In the genomic region with DNA sequence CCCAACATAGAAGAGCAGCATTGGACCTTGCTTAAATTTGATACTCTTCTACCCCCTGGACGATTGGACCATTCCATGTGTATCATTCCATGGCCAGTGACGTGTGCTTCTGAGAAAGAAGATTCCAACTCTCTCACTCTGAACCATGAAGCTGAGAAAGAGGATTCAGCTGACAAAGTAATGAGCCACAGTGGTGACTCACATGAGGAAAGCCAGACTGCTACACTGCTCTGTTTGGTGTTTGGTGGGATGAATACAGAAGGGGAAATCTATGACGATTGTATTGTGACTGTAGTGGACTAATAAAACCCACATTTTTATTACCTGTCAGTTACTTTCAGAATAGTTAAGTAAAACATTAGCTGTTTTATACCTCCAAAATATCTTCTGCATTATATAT, we compare ENCODE assay signal across 10 cellular contexts. TPM values are rescaled to one million over a fixed set of nuclear protein-coding genes. Genes with fewer than 3 reads are reported as not detected.
DNase-seq lines count a peak whose midpoint lies in the region; ATAC-seq and TF ChIP-seq lines count a peak whose summit lies in the region.
"Had no signal": no experiment of that assay in that cellular context is flagged by ENCODE, and none has a peak within 500 bp of the region (broad histone marks: within the 10 kb centered on the region; RNA-seq: fewer than 3 reads in every experiment).

No MANE protein-coding gene starts in this region.

- 72 to 74% methylated on average over 3 of the region's 3 CpGs for WGBS in lung, 2 donors

- H3K9me3 Mint-ChIP-seq in HFFc6 = no peaks in the 10 kb centered on the region
- H3K9me3 Mint-ChIP-seq: activated CD8-positive, alpha-beta T cell treated with anti-CD3 and anti-CD28 coated beads for 36 hours had no signal

- no peak for TF ChIP-seq CTCF in HFFc6 (IDR thresholded peaks at IDR 0.05)
- no peak for TF ChIP-seq CTCF in lung (IDR thresholded peaks at IDR 0.05; ENCODE audit: control extremely low read depth, extremely low read depth)
- no peak for TF ChIP-seq CTCF in GM13976 (IDR thresholded peaks at IDR 0.05; ENCODE audit: borderline replicate concordance, control extremely low read depth, extremely low read depth, insufficient read depth, missing control alignments)

- peaks cover 46% of the 10 kb centered on the region for H3K36me3 Mint-ChIP-seq in HFFc6 (ENCODE audit: low read depth)

- no peak overlapping the region for H3K27ac ChIP-seq in lung (ENCODE audit: low read depth in 1 of 2, low read length in 1 of 2)
- H3K27ac ChIP-seq in substantia nigra (ENCODE audit: low read depth, low read length, poor library complexity, severe bottlenecking) = no peak overlapping the region

- no peaks in the 10 kb centered on the region for H3K9me3 ChIP-seq in lung (ENCODE audit: control insufficient read depth in 2 of 2, insufficient read depth in 1 of 2, low read length in 1 of 2)

- H3K4me1 ChIP-seq in lung (ENCODE audit: control insufficient read depth in 2 of 2, insufficient read depth in 2 of 2, low read length in 2 of 2) = peaks cover 11 to 12% of the 10 kb centered on the region in 2 donors

- in situ Hi-C loops in ACHN (cut with HindIII; ENCODE audit: low pct_ligation_motif_present, low pct_unique_long_range_greater_than_20kb, low sequenced_read_pairs) (no loop called here), GM13976 (cut with MboI; ENCODE audit: low sequenced_read_pairs, unreplicated experiment) (no loop called here)

- peak overlapping the region; percentile 28; the same call in 1 of the 2 replicates for H3K4me3 Mint-ChIP-seq in HFFc6
- H3K4me3 Mint-ChIP-seq: activated CD8-positive, alpha-beta T cell treated with anti-CD3 and anti-CD28 coated beads for 36 hours had no signal

- H3K27me3 Mint-ChIP-seq in HFFc6 (ENCODE audit: insufficient read depth) = peaks cover 4% of the 10 kb centered on the region; the same call in 1 of the 2 replicates
- H3K27me3 Mint-ChIP-seq: activated CD8-positive, alpha-beta T cell treated with anti-CD3 and anti-CD28 coated beads for 36 hours had no signal

- peaks cover 26 to 31% of the 10 kb centered on the region in 2 donors for H3K36me3 ChIP-seq in lung (ENCODE audit: control insufficient read depth in 2 of 2, insufficient read depth in 2 of 2, low read length in 2 of 2)

- no peak overlapping the region for H3K4me3 ChIP-seq in lung

- no peaks in the 10 kb centered on the region for H3K27me3 ChIP-seq in lung (ENCODE audit: control insufficient read depth, insufficient read depth)

- H3K27ac Mint-ChIP-seq in HFFc6 = peak overlapping the region; percentile 91

- DNase-seq in ACHN (peak; percentile 93), HFFc6 (peak; percentile 99), astrocyte of the hippocampus (ENCODE audit: low read depth, low spot score) (peak; percentile 94), lung (ENCODE audit: low spot score) (no peak), GM13976 (ENCODE audit: low spot score) (no peak), substantia nigra (lab: John Stamatoyannopoulos, UW) (no peak), DMS 273 (lab: John Stamatoyannopoulos, UW; ENCODE audit: unreplicated experiment) (no peak)
- DNase-seq: activated CD8-positive, alpha-beta T cell treated with anti-CD3 and anti-CD28 coated beads for 36 hours; NCI-H446 treated with DMSO at 0.1 percent for 48 hours had no signal

- peaks cover 51% of the 10 kb centered on the region for H3K4me1 Mint-ChIP-seq in HFFc6 (ENCODE audit: low read depth)

- ATAC-seq in lung (ENCODE audit: insufficient read depth, low FRiP score) = peak; percentile 43
- no peak for ATAC-seq in GM19452 (IDR thresholded peaks at IDR 0.05; ENCODE audit: unreplicated experiment)
- ATAC-seq: activated CD8-positive, alpha-beta T cell treated with anti-CD3 and anti-CD28 coated beads for 36 hours had no signal

RNA-seq across cellular contexts. Expression of a gene that starts 7.5 kb away (rescaled TPM):
- total RNA-seq in HFFc6 (2021; fragmentation: NEBNext Ultra II Directional; extraction: Animal tissue kit (Norgen Biotek cat#: 25700)) = 100 to 1,000 TPM; 495 to 626 (median 613) TPM
- 100 to 1,000 TPM; 144 to 382 TPM for total RNA-seq in lung
- 100 to 1,000 TPM; 122 to 431 TPM for polyA plus RNA-seq in lung

RNA-seq across cellular contexts. Expression of a gene that starts 27.9 kb away (rescaled TPM):
- total RNA-seq in HFFc6 (2021; fragmentation: NEBNext Ultra II Directional; extraction: Animal tissue kit (Norgen Biotek cat#: 25700)) = 10 to 100 TPM; 27.7 to 37.7 (median 34.5) TPM
- 100 to 1,000 TPM in 1 of 2 donors, 10 to 100 TPM in 1; 57.8 to 138 TPM for total RNA-seq in lung
- polyA plus RNA-seq in lung = 10 to 100 TPM; 10.6 to 12.6 TPM

RNA-seq across cellular contexts. Expression of a gene that starts 33.3 kb away (rescaled TPM):
- 10 to 100 TPM; 29.6 to 39.2 (median 32.7) TPM for total RNA-seq in HFFc6 (2021; fragmentation: NEBNext Ultra II Directional; extraction: Animal tissue kit (Norgen Biotek cat#: 25700))
- 10 to 100 TPM; 10.4 to 17.8 TPM for total RNA-seq in lung
- polyA plus RNA-seq in lung = 10 to 100 TPM; 17.7 to 31.0 TPM

RNA-seq across cellular contexts. Expression of a gene that starts 44.1 kb away (rescaled TPM):
- 10 to 100 TPM; 35.2 to 47.1 (median 40.8) TPM for total RNA-seq in HFFc6 (2021; fragmentation: NEBNext Ultra II Directional; extraction: Animal tissue kit (Norgen Biotek cat#: 25700))
- 10 to 100 TPM; 27.3 to 37.0 TPM for total RNA-seq in lung
- polyA plus RNA-seq in lung = 10 to 100 TPM; 20.8 to 23.5 TPM

Comparison
In these comparisons a context has a peak if more than half of its experiments do, and no peak if none do; other contexts are left out.
1. DNase-seq: peak in ACHN (single experiment), HFFc6 (single experiment) and astrocyte of the hippocampus (single experiment); none in lung (single experiment), GM13976 (single experiment), substantia nigra (0 of 49) and DMS 273 (single experiment).